In genomic region chr18:76859474-76860339, GRCh38 we compare ENCODE assay signal across 12 cellular contexts. TPM values are rescaled to one million over a fixed set of nuclear protein-coding genes. Genes with fewer than 3 reads are reported as not detected.
DNase-seq lines count a peak whose midpoint lies in the region; ATAC-seq and TF ChIP-seq lines count a peak whose summit lies in the region.
"Had no signal": no experiment of that assay in that cellular context is flagged by ENCODE, and none has a peak within 500 bp of the region (broad histone marks: within the 10 kb centered on the region; RNA-seq: fewer than 3 reads in every experiment).

No MANE protein-coding gene starts in this region.

- H3K27ac ChIP-seq in endodermal cell (ENCODE audit: low read depth, low read length) (no peak overlapping the region), right atrium auricular region (no peak overlapping the region)
- H3K27ac ChIP-seq: neural progenitor cell had no signal

- DNase-seq in ELF-1 (ENCODE audit: low read depth, low spot score) (peak; percentile 24), endodermal cell (no peak), NCI-H748 treated with DMSO at 0.1 percent for 48 hours (lab: John Stamatoyannopoulos, UW) (no peak), right atrium auricular region (ENCODE audit: low spot score) (no peak), DMS79 treated with DMSO at 0.1 percent for 48 hours (lab: John Stamatoyannopoulos, UW) (no peak)
- DNase-seq: effector CD8-positive, alpha-beta T cell; NCI-H2029 had no signal

- H3K27me3 Mint-ChIP-seq in endodermal cell (ENCODE audit: insufficient read depth), result no peaks in the 10 kb centered on the region

- no peak overlapping the region for H3K9ac ChIP-seq in endodermal cell (ENCODE audit: extremely low read depth, low read length, poor library complexity, severe bottlenecking)
- H3K9ac ChIP-seq: neural progenitor cell had no signal

- TF ChIP-seq CTCF in endodermal cell (conservative IDR thresholded peaks at IDR 0.05), result no peak
- no peak for TF ChIP-seq CTCF in right atrium auricular region (IDR thresholded peaks at IDR 0.05)

- H3K4me1 Mint-ChIP-seq in endodermal cell, result peaks cover 4% of the 10 kb centered on the region

- H3K4me3 Mint-ChIP-seq in endodermal cell, result no peak overlapping the region
- H3K4me3 Mint-ChIP-seq: neural progenitor cell had no signal

- H3K9me3 Mint-ChIP-seq in endodermal cell, result no peaks in the 10 kb centered on the region
- H3K9me3 Mint-ChIP-seq: neural progenitor cell had no signal

- H3K9me3 ChIP-seq in endodermal cell (ENCODE audit: control insufficient read depth, low read length), result no peaks in the 10 kb centered on the region
- H3K9me3 ChIP-seq in right atrium auricular region, result no peaks in the 10 kb centered on the region

- H3K36me3 ChIP-seq in endodermal cell (ENCODE audit: control insufficient read depth, insufficient read depth, low read length) (peaks cover 44% of the 10 kb centered on the region), right atrium auricular region (peaks cover 29% of the 10 kb centered on the region)
- H3K36me3 ChIP-seq: neural progenitor cell had no signal

- H3K4me3 ChIP-seq in endodermal cell (ENCODE audit: low read length) (no peak overlapping the region), right atrium auricular region (no peak overlapping the region)
- H3K4me3 ChIP-seq: neural progenitor cell had no signal

- H3K27me3 ChIP-seq in endodermal cell (ENCODE audit: control insufficient read depth, insufficient read depth, low read length, poor library complexity, severe bottlenecking) (no peaks in the 10 kb centered on the region), right atrium auricular region (no peaks in the 10 kb centered on the region)
- H3K27me3 ChIP-seq: neural progenitor cell had no signal

- peaks cover 44% of the 10 kb centered on the region for H3K36me3 Mint-ChIP-seq in endodermal cell (ENCODE audit: low read depth)

- peak overlapping the region; percentile 24 for H3K27ac Mint-ChIP-seq in endodermal cell
- H3K27ac Mint-ChIP-seq: neural progenitor cell had no signal

- no peaks in the 10 kb centered on the region for H3K4me1 ChIP-seq in endodermal cell (ENCODE audit: control insufficient read depth, insufficient read depth, low read length)
- no peaks in the 10 kb centered on the region for H3K4me1 ChIP-seq in right atrium auricular region

- 92 to 97% methylated on average over 6 to 14 of the region's 14 CpGs for WGBS in endodermal cell (ENCODE audit: insufficient coverage in 1 of 2, insufficient read length in 1 of 2), 2 experiments

- ATAC-seq in GM19372 (IDR thresholded peaks at IDR 0.05; ENCODE audit: low read depth, unreplicated experiment), result peak; percentile 82
- ATAC-seq in HG03342 (IDR thresholded peaks at IDR 0.05; ENCODE audit: unreplicated experiment), result peak; percentile 83
- no peak for ATAC-seq in HG03196 (IDR thresholded peaks at IDR 0.05; ENCODE audit: unreplicated experiment)
- ATAC-seq: Right ventricle myocardium inferior had no signal

RNA-seq across cellular contexts. Expression of gene ZNF236, which starts 37.4 kb away (rescaled TPM):
- total RNA-seq in endodermal cell (10 to 100 TPM; 27.0 to 28.3 TPM), right atrium auricular region (10 to 100 TPM; 11.0 to 12.7 TPM)
- 12.5 TPM for polyA plus RNA-seq in endodermal cell (2013, experiment 1 of 2)
- 7.8 TPM for polyA plus RNA-seq in endodermal cell (2013, experiment 2 of 2)
